12 cellular contexts compared by ENCODE assay signal in the genomic region with DNA sequence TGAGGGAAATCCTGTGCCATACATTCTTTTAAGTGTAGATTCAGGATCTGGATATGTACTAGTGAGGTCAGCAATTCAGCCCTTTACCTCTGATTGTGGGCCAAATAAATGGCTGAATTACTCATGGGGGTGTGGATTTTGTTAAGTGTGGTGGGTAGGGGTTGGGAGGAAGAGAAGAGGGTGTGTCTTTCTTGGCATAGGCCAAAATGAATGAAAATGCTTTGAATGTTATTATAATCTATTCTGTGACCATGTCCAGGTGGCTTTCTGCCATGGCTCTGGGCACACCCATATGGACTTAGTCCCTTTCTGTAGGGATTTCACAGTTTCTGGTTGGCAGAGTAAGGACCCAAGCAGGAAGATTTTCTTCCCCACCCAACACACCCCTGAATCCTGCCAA.
DNase-seq lines count a peak whose midpoint lies in the region; ATAC-seq and TF ChIP-seq lines count a peak whose summit lies in the region.
"Had no signal": no experiment of that assay in that cellular context is flagged by ENCODE, and none has a peak within 500 bp of the region (broad histone marks: within the 10 kb centered on the region; RNA-seq: fewer than 3 reads in every experiment).

No MANE protein-coding gene starts in this region.

- TF ChIP-seq EP300 in gastroesophageal sphincter (IDR thresholded peaks at IDR 0.05) = no peak

- peak; percentile 69 for DNase-seq in EL
- peak; percentile 68 for DNase-seq in adipocyte (ENCODE audit: low read depth)
- DNase-seq in retinal pigment epithelial cell (ENCODE audit: low read depth) = peak; percentile 84
- no peak for DNase-seq in activated CD8-positive, alpha-beta memory T cell treated with anti-CD3 and anti-CD28 coated beads, Interleukin-2, amount 50 U/mL, for 48 hours
- no peak for DNase-seq in NK-92 (lab: John Stamatoyannopoulos, UW; ENCODE audit: unreplicated experiment)
- DNase-seq in NCI-H146 (lab: John Stamatoyannopoulos, UW) = no peak
- DNase-seq: caudate nucleus, NCI-H774, ovary had no signal

- peak overlapping the region in 3 of 4 donors; percentile 23 to 65 (median 48) for H3K27ac ChIP-seq in gastroesophageal sphincter
- H3K27ac ChIP-seq: C4-2B, ovary had no signal

- H3K27me3 ChIP-seq in adipocyte (replicated peaks; ENCODE audit: control insufficient read depth, insufficient read depth, low read length) (no peaks in the 10 kb centered on the region), gastroesophageal sphincter (no peaks in the 10 kb centered on the region)
- H3K27me3 ChIP-seq: ovary had no signal

- TF ChIP-seq POLR2A in gastroesophageal sphincter (IDR thresholded peaks at IDR 0.05) = no peak

- H3K4me3 ChIP-seq in adipocyte (ENCODE audit: low read length) (peak overlapping the region; percentile 42), gastroesophageal sphincter (no peak overlapping the region), retinal pigment epithelial cell (ENCODE audit: low read length) (no peak overlapping the region)
- H3K4me3 ChIP-seq: ovary had no signal

- H3K4me1 ChIP-seq in adipocyte (ENCODE audit: control insufficient read depth, insufficient read depth, low read length) (peaks cover 39% of the 10 kb centered on the region), gastroesophageal sphincter (peaks cover 0 to 41% (median 4%) of the 10 kb centered on the region in 3 donors)

- H3K36me3 ChIP-seq in adipocyte (ENCODE audit: control insufficient read depth, insufficient read depth, low read length, severe bottlenecking) (no peaks in the 10 kb centered on the region), gastroesophageal sphincter (no peaks in the 10 kb centered on the region)
- H3K36me3 ChIP-seq: ovary had no signal

- TF ChIP-seq CTCF in gastroesophageal sphincter (IDR thresholded peaks at IDR 0.05) = no peak
- TF ChIP-seq CTCF in retinal pigment epithelial cell (conservative IDR thresholded peaks at IDR 0.05; ENCODE audit: low read depth, low read length) = no peak

- H3K9me3 ChIP-seq in adipocyte (ENCODE audit: control insufficient read depth, low read length) (no peaks in the 10 kb centered on the region), gastroesophageal sphincter (no peaks in the 10 kb centered on the region)
- H3K9me3 ChIP-seq: ovary had no signal

- ATAC-seq in gastroesophageal sphincter (peak; percentile 63), HG03520 (IDR thresholded peaks at IDR 0.05; ENCODE audit: unreplicated experiment) (no peak)

- peak overlapping the region; percentile 61 for H3K9ac ChIP-seq in adipocyte (ENCODE audit: low read length)

Comparison
In these comparisons a context has a peak if more than half of its experiments do, and no peak if none do; other contexts are left out.
1. DNase-seq: peak in EL (single experiment), adipocyte (single experiment) and retinal pigment epithelial cell (single experiment); none in activated CD8-positive, alpha-beta memory T cell treated with anti-CD3 and anti-CD28 coated beads, Interleukin-2, amount 50 U/mL, for 48 hours (single experiment), NK-92 (single experiment) and NCI-H146 (single experiment).